In the genomic region with DNA sequence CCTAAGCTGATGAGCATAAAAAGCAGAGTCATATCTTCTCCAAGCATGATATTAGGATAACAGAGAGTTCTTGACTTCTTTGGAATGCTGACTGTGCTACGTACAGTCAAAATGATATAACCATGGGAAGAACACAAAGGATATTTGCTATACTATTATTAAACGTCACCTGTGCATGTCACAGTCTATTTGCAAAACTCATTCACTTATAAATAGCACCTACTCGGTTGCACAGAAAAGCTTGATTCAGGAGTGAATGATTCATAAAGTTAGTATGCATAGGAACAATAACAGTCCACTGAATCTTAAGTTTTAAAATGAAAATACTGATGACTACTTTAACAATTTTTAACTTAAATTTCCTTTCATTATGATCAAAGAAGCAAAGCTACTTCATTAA, we compare ENCODE assay signal across 11 cellular contexts.
"Had no signal": no experiment of that assay in that cellular context is flagged by ENCODE, and none has a peak within 500 bp of the region (broad histone marks: within the 10 kb centered on the region; RNA-seq: fewer than 3 reads in every experiment).

No MANE protein-coding gene starts in this region.

- H3K4me3 ChIP-seq: left ventricle myocardium inferior, tibial nerve had no signal

- DNase-seq: activated naive CD4-positive, alpha-beta T cell treated with anti-CD3 and anti-CD28 coated beads, Interleukin-2, amount 10 ng/mL, durations not matched to agents 7 days and 5 days; central memory CD4-positive, alpha-beta T cell; cortex of kidney; effector CD8-positive, alpha-beta T cell; immature natural killer cell; left ventricle myocardium inferior; occipital lobe; stimulated activated CD4-positive, alpha-beta T cell treated with anti-CD3 and anti-CD28 coated beads, Interleukin-2, amount 100 ng/mL, for 24 hours; stimulated activated naive B cell treated with anti-CD40 and anti-IgM and Interleukin-4, amounts not matched to agents 10 μg/mL and 1 μg/mL and 100 μg/mL, for 72 hours had no signal

- H3K4me1 ChIP-seq: left ventricle myocardium inferior had no signal

- ATAC-seq: sciatic nerve; stimulated activated naive B cell treated with anti-CD40 and anti-IgM and Interleukin-4, amounts not matched to agents 10 μg/mL and 1 μg/mL and 100 μg/mL, for 72 hours had no signal

- H3K36me3 ChIP-seq: left ventricle myocardium inferior, tibial nerve had no signal

- H3K27me3 ChIP-seq: tibial nerve had no signal

- H3K9me3 ChIP-seq: left ventricle myocardium inferior, tibial nerve had no signal
